Comparison of ENCODE assay signal across 8 cellular contexts in the genomic region with DNA sequence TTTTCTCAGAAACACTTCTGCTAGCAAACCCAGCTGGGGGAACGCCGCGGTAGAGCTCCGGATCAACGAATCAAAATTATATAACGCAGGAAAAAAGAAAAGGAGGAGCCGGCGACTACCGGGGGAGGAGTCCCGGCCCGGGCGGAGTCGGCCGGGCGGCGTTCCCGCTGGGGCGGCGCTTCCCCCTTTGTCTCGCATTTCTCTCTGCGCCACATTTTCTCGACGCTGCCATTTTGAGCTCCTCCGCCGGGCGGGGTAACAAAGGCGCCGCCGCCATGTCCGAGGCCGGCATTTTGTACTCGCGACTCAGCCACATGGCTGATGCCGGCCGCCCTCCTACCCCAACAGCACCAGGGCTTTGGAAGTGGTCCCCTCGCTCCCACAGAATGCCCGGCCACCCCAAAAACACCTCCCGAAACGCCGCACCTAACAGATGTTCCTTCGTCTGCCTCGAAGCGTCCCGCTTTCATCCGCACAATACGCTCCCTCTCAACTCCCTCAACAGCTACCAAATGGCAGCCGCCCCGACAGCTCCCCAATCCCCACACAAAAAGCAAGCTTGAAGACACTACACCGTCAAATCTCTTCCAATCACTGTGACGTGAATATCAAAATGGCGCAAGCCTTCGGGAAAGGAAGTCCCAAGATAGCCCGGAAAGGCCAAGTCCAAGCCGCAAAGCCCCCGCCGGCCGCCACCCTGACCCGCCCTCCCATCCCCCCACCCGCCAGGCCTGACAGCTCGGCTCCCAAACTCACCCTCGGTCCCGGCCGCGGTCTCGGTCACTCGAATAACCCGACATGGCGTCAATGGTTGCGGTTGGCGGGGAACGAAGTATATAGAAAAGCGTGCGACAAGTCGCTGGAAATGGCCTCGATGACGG. TPM values are rescaled to one million over a fixed set of nuclear protein-coding genes. Genes with fewer than 3 reads are reported as not detected.
DNase-seq lines count a peak whose midpoint lies in the region; ATAC-seq, FAIRE-seq and TF ChIP-seq lines count a peak whose summit lies in the region.

No MANE protein-coding gene starts in this region.

- H4K20me1 ChIP-seq in SU-DHL-6 (ENCODE audit: low read depth, low read length) = peaks cover 55% of the 10 kb centered on the region

- peak overlapping the region; percentile 100 for H3K9ac ChIP-seq in SU-DHL-6 (ENCODE audit: low read length)

- H3K27me3 ChIP-seq in SU-DHL-6 (ENCODE audit: low read length) = no peaks in the 10 kb centered on the region
- H3K27me3 ChIP-seq in pancreas = no peaks in the 10 kb centered on the region
- no peaks in the 10 kb centered on the region for H3K27me3 ChIP-seq in thoracic aorta (replicated peaks; ENCODE audit: insufficient read depth)

- no peaks in the 10 kb centered on the region for H3K9me3 ChIP-seq in SU-DHL-6 (ENCODE audit: insufficient read depth, low read length)
- H3K9me3 ChIP-seq in pancreas = no peaks in the 10 kb centered on the region
- H3K9me3 ChIP-seq in thoracic aorta = no peaks in the 10 kb centered on the region

- intact Hi-C loops in Right ventricle myocardium superior (cut with DNase I) = no loop called here
- intact Hi-C loops in pancreas (cut with DNase I) = no loop called here

- H3K79me2 ChIP-seq in SU-DHL-6 (ENCODE audit: insufficient read depth, low read length) = peaks cover 80% of the 10 kb centered on the region

- no peak for FAIRE-seq in pancreas (lab: Jason Lieb, UNC)

- H2AFZ ChIP-seq in SU-DHL-6 (ENCODE audit: low read depth, low read length, severe bottlenecking) = no peak overlapping the region

- peak overlapping the region; percentile 86 for H3K4me2 ChIP-seq in SU-DHL-6 (ENCODE audit: low read depth, low read length, poor library complexity, severe bottlenecking)

- H3K4me3 ChIP-seq in SU-DHL-6 (ENCODE audit: insufficient read depth, low read length, poor library complexity, severe bottlenecking) (peak overlapping the region; percentile 100), pancreas (peak overlapping the region; percentile 68 to 90 (median 82)), thoracic aorta (peak overlapping the region; percentile 91)

- H3K4me1 ChIP-seq in pancreas = peaks cover 21 to 36% (median 31%) of the 10 kb centered on the region in 3 donors
- peaks cover 40 to 60% of the 10 kb centered on the region in 2 donors for H3K4me1 ChIP-seq in thoracic aorta (ENCODE audit: control insufficient read depth in 1 of 2, low read depth in 2 of 2)

- DNase-seq in Ammon's horn (ENCODE audit: low spot score) = peak; percentile 88
- DNase-seq in NCI-H1105 treated with DMSO at 0.1 percent for 48 hours (lab: John Stamatoyannopoulos, UW) = peak; percentile 79
- peak; percentile 71 for DNase-seq in activated naive CD8-positive, alpha-beta T cell treated with anti-CD3 and anti-CD28 coated beads, Interleukin-2, amount 50 U/mL, for 16 hours (ENCODE audit: low read depth, low spot score)
- DNase-seq in Right ventricle myocardium superior = peak; percentile 94
- DNase-seq in pancreas = peak; percentile 92 to 95 (median 94)
- DNase-seq in thoracic aorta (ENCODE audit: low spot score) = peak; percentile 54

- ATAC-seq in GM21390 (IDR thresholded peaks at IDR 0.05; ENCODE audit: unreplicated experiment) (peak; percentile 26), Right ventricle myocardium superior (ENCODE audit: poor library complexity) (peak; percentile 80), pancreas (peak; percentile 74 to 82 (median 76)), thoracic aorta (ENCODE audit: insufficient number of reproducible peaks, low FRiP score, low read depth) (peak; percentile 50)

- peaks cover 51% of the 10 kb centered on the region for H3F3A ChIP-seq in SU-DHL-6 (ENCODE audit: insufficient read depth)

- no peaks in the 10 kb centered on the region for H3K9me2 ChIP-seq in SU-DHL-6 (replicated peaks; ENCODE audit: insufficient read depth, low read length)

- H3K36me3 ChIP-seq in SU-DHL-6 (ENCODE audit: low read length) (peaks cover 54% of the 10 kb centered on the region), pancreas (peaks cover 10 to 45% (median 34%) of the 10 kb centered on the region in 3 donors), thoracic aorta (peaks cover 41% of the 10 kb centered on the region)

- peak overlapping the region; percentile 95 for H3K27ac ChIP-seq in SU-DHL-6 (ENCODE audit: low read depth, low read length)
- H3K27ac ChIP-seq in pancreas = peak overlapping the region; percentile 99 to 100 (median 100)
- H3K27ac ChIP-seq in thoracic aorta = peak overlapping the region; percentile 100

- WGBS in pancreas, 2 donors = 0% methylated on average over 69 to 76 of the region's 76 CpGs

- TF ChIP-seq CTCF in SU-DHL-6 (IDR thresholded peaks at IDR 0.05; ENCODE audit: insufficient read depth, low read length, poor library complexity, severe bottlenecking) (no peak), pancreas (IDR thresholded peaks at IDR 0.05) (no peak), thoracic aorta (IDR thresholded peaks at IDR 0.05) (no peak)

RNA-seq across cellular contexts. Expression of a gene that starts 0.5 kb away (rescaled TPM):
- 262 TPM for total RNA-seq in Right ventricle myocardium superior
- total RNA-seq in pancreas = 100 to 1,000 TPM; 145 to 398 (median 199) TPM
- 100 to 1,000 TPM; 249 to 372 TPM for polyA plus RNA-seq in pancreas
- total RNA-seq in thoracic aorta = 1,000 to 10,000 TPM in 1 of 2 donors, 100 to 1,000 TPM in 1; 889 to 3,042 TPM

RNA-seq across cellular contexts. Expression of a gene that starts 1.2 kb away (rescaled TPM):
- total RNA-seq in Right ventricle myocardium superior (11.2 TPM), pancreas (10 to 100 TPM; 10.0 to 25.9 (median 18.2) TPM), thoracic aorta (10 to 100 TPM; 39.2 to 65.1 TPM)
- 10 to 100 TPM; 34.8 to 80.8 TPM for polyA plus RNA-seq in pancreas

RNA-seq across cellular contexts. Expression of a gene that starts 8.7 kb away (rescaled TPM):
- total RNA-seq in Right ventricle myocardium superior (7.4 TPM), pancreas (10 to 100 TPM in 1 of 6 donors, 1 to 10 TPM in 5; 4.8 to 12.9 (median 6.9) TPM), thoracic aorta (10 to 100 TPM in 1 of 2 donors, 1 to 10 TPM in 1; 3.2 to 22.1 TPM)
- polyA plus RNA-seq in pancreas = 10 to 100 TPM in 1 of 2 donors, 1 to 10 TPM in 1; 9.6 to 12.1 TPM

RNA-seq across cellular contexts. Expression of a gene that starts 56.6 kb away (rescaled TPM):
- total RNA-seq in Right ventricle myocardium superior = 2.2 TPM
- total RNA-seq in pancreas = 1 to 10 TPM in 4 of 6 donors, under 1 TPM in 2; 0.51 to 6.3 (median 1.1) TPM
- polyA plus RNA-seq in pancreas = 1 to 10 TPM; 1.5 to 2.4 TPM
- 10 to 100 TPM; 10.0 to 28.8 TPM for total RNA-seq in thoracic aorta

Comparison
In these comparisons a context has a peak if more than half of its experiments do, and no peak if none do; other contexts are left out.
1. Peak in every context shown above with its lines: DNase-seq, ATAC-seq, H3K4me3 ChIP-seq and H3K27ac ChIP-seq.
2. ATAC-seq: peak in every context shown above with its lines; median percentile 80 in Right ventricle myocardium superior; 76 in pancreas; 50 in thoracic aorta; 26 in GM21390.